In genomic region chr11:841981-842369, GRCh38 we compare ENCODE assay signal across 1 cellular context.
TF ChIP-seq lines count a peak whose summit lies in the region.

No MANE protein-coding gene starts in this region.

TF ChIP-seq in WTC11, 78 proteins besides CTCF, POLR2A, EP300 and RAD21 (continued from another document):
- TF ChIP-seq PRDM15 (CRISPR knock-in tag; IDR thresholded peaks at IDR 0.05) (0 out of 2 replicates have a peak, but pooled peaks have one; percentile 10), MYBL2 (CRISPR knock-in tag; IDR thresholded peaks at IDR 0.05) (0 out of 2 replicates have a peak, but pooled peaks have one; percentile 19), NR2C2 (CRISPR knock-in tag; IDR thresholded peaks at IDR 0.05) (no peak), MAX (CRISPR knock-in tag; IDR thresholded peaks at IDR 0.05) (peak; percentile 2; the same call in 1 of the 2 replicates), FOXP4 (CRISPR knock-in tag; IDR thresholded peaks at IDR 0.05) (no peak)
TF ChIP-seq in WTC11: peak in this region for 4.
